Comparison of ENCODE assay signal across 1 cellular context in the genomic region with DNA sequence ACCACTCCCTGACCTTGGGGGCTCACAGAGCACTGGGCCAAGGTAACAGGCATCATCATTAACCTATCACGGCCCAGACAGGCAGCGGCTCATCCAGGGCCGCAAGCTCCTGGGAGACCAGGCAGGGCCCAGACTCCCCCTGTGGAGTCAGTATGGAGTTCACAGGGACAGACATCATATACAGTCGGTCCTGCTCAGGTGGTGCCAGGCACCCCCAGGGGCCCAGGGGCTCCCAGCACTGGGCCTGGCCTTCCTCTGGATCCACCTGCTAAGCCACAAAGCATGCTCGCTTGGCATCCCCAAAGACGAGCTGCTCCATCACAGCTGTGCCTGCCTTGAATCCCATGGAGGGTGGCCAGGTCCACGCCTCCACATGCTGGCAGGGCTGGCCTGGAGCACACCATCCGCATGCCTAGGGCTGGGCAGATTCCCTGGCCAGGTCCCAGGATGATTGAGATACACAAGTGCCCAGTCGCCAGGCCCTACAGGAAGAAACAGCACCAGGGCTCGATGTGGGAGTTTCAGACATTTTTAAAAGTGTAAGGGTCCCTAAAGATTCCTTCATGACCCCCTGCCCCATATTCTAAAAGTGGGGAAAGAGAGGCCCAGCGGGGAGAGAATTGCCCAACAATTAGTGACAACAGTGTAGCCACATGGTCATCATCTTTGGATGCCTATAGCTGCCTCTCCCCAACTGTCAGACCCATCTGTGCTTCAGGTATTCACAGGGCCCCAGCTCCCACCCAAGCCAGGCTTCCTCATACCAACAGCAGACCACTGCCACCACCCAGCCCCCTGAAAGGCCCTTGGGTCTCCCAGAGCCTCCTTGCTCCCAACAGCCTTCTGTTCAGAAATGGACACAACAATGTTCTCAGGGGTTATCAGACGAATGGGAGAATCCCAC.
TF ChIP-seq lines count a peak whose summit lies in the region.

No MANE protein-coding gene starts in this region.

TF ChIP-seq in IMR-90, 13 proteins besides CTCF, POLR2A, EP300 and RAD21 (continued from another document):
- TF ChIP-seq MAZ (IDR thresholded peaks at IDR 0.05; ENCODE audit: borderline replicate concordance, low read depth, low read length) = no peak
TF ChIP-seq in IMR-90: peak in this region for 0.
